ENCODE assay signal across 12 cellular contexts in genomic region chr3:144516029-144516428, GRCh38.
DNase-seq lines count a peak whose midpoint lies in the region; ATAC-seq and TF ChIP-seq lines count a peak whose summit lies in the region.
"Had no signal": no experiment of that assay in that cellular context is flagged by ENCODE, and none has a peak within 500 bp of the region (broad histone marks: within the 10 kb centered on the region; RNA-seq: fewer than 3 reads in every experiment).

No MANE protein-coding gene starts in this region.

- H3K4me3 ChIP-seq in adrenal gland (no peak overlapping the region), mesenchymal stem cell (ENCODE audit: insufficient read depth in 1 of 2, low read depth in 1 of 2, low read length in 2 of 2) (no peak overlapping the region), smooth muscle cell (no peak overlapping the region), body of pancreas (no peak overlapping the region)

- H3K27me3 ChIP-seq in adrenal gland (no peaks in the 10 kb centered on the region), mesenchymal stem cell (ENCODE audit: control insufficient read depth in 1 of 2, insufficient read depth in 1 of 2, low read length in 2 of 2) (no peaks in the 10 kb centered on the region), smooth muscle cell (ENCODE audit: low read depth) (no peaks in the 10 kb centered on the region), body of pancreas (no peaks in the 10 kb centered on the region)

- H2BK5ac ChIP-seq in mesenchymal stem cell (ENCODE audit: low read depth, low read length, poor library complexity, severe bottlenecking) = no peak overlapping the region

- H2BK15ac ChIP-seq in mesenchymal stem cell (ENCODE audit: low read depth, poor library complexity, severe bottlenecking) = no peak overlapping the region

- H3K9me3 ChIP-seq in adrenal gland (replicated peaks in 1 of 3) (no peaks in the 10 kb centered on the region), mesenchymal stem cell (ENCODE audit: control insufficient read depth, low read length) (no peaks in the 10 kb centered on the region), smooth muscle cell (replicated peaks; ENCODE audit: low read depth) (no peaks in the 10 kb centered on the region), body of pancreas (no peaks in the 10 kb centered on the region)

- H4K8ac ChIP-seq in mesenchymal stem cell (ENCODE audit: low read length) = no peak overlapping the region

- H3K27ac ChIP-seq in adrenal gland (peak overlapping the region in 3 of 5 donors; percentile 13 to 49 (median 48)), mesenchymal stem cell (ENCODE audit: low read length, poor library complexity, severe bottlenecking) (no peak overlapping the region), smooth muscle cell (ENCODE audit: low read depth) (peak overlapping the region; percentile 0), body of pancreas (no peak overlapping the region)

- H3K18ac ChIP-seq in mesenchymal stem cell (ENCODE audit: low read depth in 1 of 2, low read length in 2 of 2) = no peak overlapping the region

- no peaks in the 10 kb centered on the region for H3K79me2 ChIP-seq in smooth muscle cell (ENCODE audit: low read depth)

- H2BK12ac ChIP-seq in mesenchymal stem cell (ENCODE audit: low read length in 2 of 2) = no peak overlapping the region

- H3K4me2 ChIP-seq in mesenchymal stem cell (ENCODE audit: low read length, poor library complexity, severe bottlenecking) = no peak overlapping the region
- peak overlapping the region; percentile 9 for H3K4me2 ChIP-seq in smooth muscle cell

- no peak for ATAC-seq in body of pancreas
- ATAC-seq: HepG2 had no signal

- no peaks in the 10 kb centered on the region for H3K79me1 ChIP-seq in mesenchymal stem cell (replicated peaks; ENCODE audit: low read length, poor library complexity, severe bottlenecking)

- H3K4me1 ChIP-seq in adrenal gland (replicated peaks in 1 of 2) (peaks cover 0 to 15% of the 10 kb centered on the region in 2 donors), mesenchymal stem cell (ENCODE audit: control insufficient read depth, insufficient read depth, low read depth, low read length) (no peaks in the 10 kb centered on the region), smooth muscle cell (ENCODE audit: low read depth) (no peaks in the 10 kb centered on the region), body of pancreas (no peaks in the 10 kb centered on the region)

- no peak overlapping the region for H2AFZ ChIP-seq in mesenchymal stem cell (ENCODE audit: low read depth, low read length)
- H2AFZ ChIP-seq in smooth muscle cell (ENCODE audit: low read depth) = no peak overlapping the region

- H3K23ac ChIP-seq in mesenchymal stem cell (ENCODE audit: low read length in 2 of 2) = no peak overlapping the region

- no peaks in the 10 kb centered on the region for H3K36me3 ChIP-seq in adrenal gland (replicated peaks in 1 of 2)
- H3K36me3 ChIP-seq in mesenchymal stem cell (ENCODE audit: control insufficient read depth in 1 of 2, insufficient read depth in 2 of 2, low read depth in 1 of 2, low read length in 2 of 2) = no peaks in the 10 kb centered on the region
- H3K36me3 ChIP-seq in smooth muscle cell (ENCODE audit: low read depth) = no peaks in the 10 kb centered on the region
- no peaks in the 10 kb centered on the region for H3K36me3 ChIP-seq in body of pancreas (replicated peaks in 1 of 2; ENCODE audit: insufficient read depth in 1 of 2, low read depth in 2 of 2)

- no peak for DNase-seq in adrenal gland
- DNase-seq in dedifferentiated amniotic fluid mesenchymal stem cell (ENCODE audit: extremely low spot score) = peak; percentile 19
- peak; percentile 15 for DNase-seq in mesenchymal stem cell
- DNase-seq in smooth muscle cell (lab: John Stamatoyannopoulos, UW; ENCODE audit: unreplicated experiment) = no peak
- no peak for DNase-seq in body of pancreas
- no peak for DNase-seq in CD1c-positive myeloid dendritic cell (ENCODE audit: extremely low spot score)
- no peak for DNase-seq in superior temporal gyrus (ENCODE audit: extremely low spot score)
- DNase-seq: CD8-positive, alpha-beta memory T cell; DMS 273 treated with DMSO at 0.1 percent for 48 hours; HCEC 1CT; HFFc6 had no signal

- H3K9ac ChIP-seq in mesenchymal stem cell (ENCODE audit: low read length) = no peak overlapping the region
- no peak overlapping the region for H3K9ac ChIP-seq in smooth muscle cell (ENCODE audit: low read depth)

- no peak overlapping the region for H4K91ac ChIP-seq in mesenchymal stem cell (ENCODE audit: low read length)

- no peaks in the 10 kb centered on the region for H4K20me1 ChIP-seq in smooth muscle cell (ENCODE audit: low read depth)

- no peak overlapping the region for H3K14ac ChIP-seq in mesenchymal stem cell (ENCODE audit: low read length in 2 of 2)

- TF ChIP-seq POLR2A in adrenal gland (IDR thresholded peaks at IDR 0.05) (no peak), body of pancreas (IDR thresholded peaks at IDR 0.05) (no peak)

- intact Hi-C loops in adrenal gland (cut with DNase I) = no loop called here
- intact Hi-C loops in body of pancreas (cut with DNase I) = no loop called here

- H3F3A ChIP-seq in smooth muscle cell (ENCODE audit: low read depth) = no peaks in the 10 kb centered on the region

- H2AK5ac ChIP-seq in mesenchymal stem cell (ENCODE audit: low read length, severe bottlenecking) = no peak overlapping the region

- no peak overlapping the region for H2BK120ac ChIP-seq in mesenchymal stem cell (ENCODE audit: low read depth, low read length)

- no peak overlapping the region for H3K4ac ChIP-seq in mesenchymal stem cell (ENCODE audit: low read depth in 1 of 2, low read length in 2 of 2)

- TF ChIP-seq CTCF in adrenal gland (IDR thresholded peaks at IDR 0.05) = no peak
- no peak for TF ChIP-seq CTCF in smooth muscle cell (IDR thresholded peaks at IDR 0.05; ENCODE audit: borderline replicate concordance, insufficient read depth, poor library complexity, severe bottlenecking)
- TF ChIP-seq CTCF in body of pancreas (IDR thresholded peaks at IDR 0.05) = no peak

Comparison
In these comparisons a context has a peak if more than half of its experiments do, and no peak if none do; other contexts are left out.
1. DNase-seq: peak in dedifferentiated amniotic fluid mesenchymal stem cell (single experiment) and mesenchymal stem cell (single experiment); none in adrenal gland (0 of 7), smooth muscle cell (single experiment), body of pancreas (0 of 4), CD1c-positive myeloid dendritic cell (single experiment) and superior temporal gyrus (single experiment).
2. H3K27ac ChIP-seq: peak in adrenal gland (3 of 5) and smooth muscle cell (single experiment); none in mesenchymal stem cell (single experiment) and body of pancreas (0 of 4).